ENCODE assay signal across 27 cellular contexts in the genomic region with DNA sequence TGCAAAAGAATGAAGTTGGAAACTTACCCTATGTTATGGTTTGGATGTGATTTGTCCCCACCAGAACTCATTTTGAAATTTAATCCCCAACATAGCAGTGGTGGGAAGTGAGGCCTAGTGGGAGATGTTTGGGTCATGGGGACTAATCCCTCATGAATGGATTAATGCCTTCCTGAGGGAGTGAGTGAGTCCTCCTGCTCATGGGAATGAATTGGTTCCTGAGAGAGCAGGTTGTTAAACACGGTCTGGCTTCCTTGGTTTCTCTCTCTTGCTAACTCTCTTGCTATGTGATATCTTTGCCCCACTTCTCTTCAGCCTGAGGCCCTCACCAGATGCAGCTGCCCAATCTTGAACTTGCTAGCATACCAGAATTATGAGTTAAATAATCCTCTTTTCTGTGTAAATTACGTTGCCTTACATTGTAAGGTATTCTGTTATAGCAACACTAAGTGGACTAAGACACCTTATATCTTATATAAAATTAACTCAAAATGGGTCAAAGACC. TPM values are rescaled to one million over a fixed set of nuclear protein-coding genes. Genes with fewer than 3 reads are reported as not detected.
DNase-seq lines count a peak whose midpoint lies in the region; FAIRE-seq and TF ChIP-seq lines count a peak whose summit lies in the region.
"Had no signal": no experiment of that assay in that cellular context is flagged by ENCODE, and none has a peak within 500 bp of the region (broad histone marks: within the 10 kb centered on the region; RNA-seq: fewer than 3 reads in every experiment).

No MANE protein-coding gene starts in this region.

- H3K9me3 ChIP-seq in neural progenitor cell (ENCODE audit: low read depth) (no peaks in the 10 kb centered on the region), stomach (no peaks in the 10 kb centered on the region), tibial artery (no peaks in the 10 kb centered on the region)
- H3K9me3 ChIP-seq: A549, BE2C, HAP-1 had no signal

- H3K27ac Mint-ChIP-seq in neural progenitor cell: no peak overlapping the region
- H3K27ac Mint-ChIP-seq: CD14-positive monocyte; CD4-positive, alpha-beta T cell; HFFc6 had no signal

- WGBS in stomach, 5 donors: 83 to 97% (median 90%) methylated on average over 2 of the region's 2 CpGs

- H3K27me3 ChIP-seq in bronchial epithelial cell (ENCODE audit: control insufficient read depth, insufficient read depth, low read length): no peaks in the 10 kb centered on the region
- H3K27me3 ChIP-seq in neural progenitor cell: no peaks in the 10 kb centered on the region
- H3K27me3 ChIP-seq in stomach: no peaks in the 10 kb centered on the region
- no peaks in the 10 kb centered on the region for H3K27me3 ChIP-seq in tibial artery
- H3K27me3 ChIP-seq: BE2C; BLaER1 treated with 17β-estradiol and CSF1 and Interleukin-3, amounts not matched to agents 10 nM and 100 nM had no signal

- H3K4me1 ChIP-seq in neural progenitor cell (no peaks in the 10 kb centered on the region), stomach (no peaks in the 10 kb centered on the region), tibial artery (no peaks in the 10 kb centered on the region)
- H3K4me1 ChIP-seq: BE2C, HAP-1 had no signal

- H3K4me3 Mint-ChIP-seq in neural progenitor cell: no peak overlapping the region
- H3K4me3 Mint-ChIP-seq: CD14-positive monocyte; CD4-positive, alpha-beta T cell; CD8-positive, alpha-beta memory T cell; HFFc6 had no signal

- no peak for TF ChIP-seq CTCF in bronchial epithelial cell (IDR thresholded peaks at IDR 0.05; ENCODE audit: insufficient read depth, low read length, severe bottlenecking)
- no peak for TF ChIP-seq CTCF in neural progenitor cell (IDR thresholded peaks at IDR 0.05)
- no peak for TF ChIP-seq CTCF in retinal pigment epithelial cell (conservative IDR thresholded peaks at IDR 0.05; ENCODE audit: low read depth, low read length)
- TF ChIP-seq CTCF in stomach (IDR thresholded peaks at IDR 0.05): no peak
- TF ChIP-seq CTCF in tibial artery (IDR thresholded peaks at IDR 0.05): no peak

- no peak overlapping the region for H3K9ac ChIP-seq in neural progenitor cell
- H3K9ac ChIP-seq: BLaER1 treated with 17β-estradiol and CSF1 and Interleukin-3, amounts not matched to agents 10 nM and 100 nM had no signal

- H4K20me1 ChIP-seq in neural progenitor cell (ENCODE audit: low read depth): no peaks in the 10 kb centered on the region
- H4K20me1 ChIP-seq: BLaER1 treated with 17β-estradiol and CSF1 and Interleukin-3, amounts not matched to agents 10 nM and 100 nM had no signal

- peak; percentile 60 for FAIRE-seq in bronchial epithelial cell (lab: Jason Lieb, UNC)
- FAIRE-seq: A549, D721Med, GM12891, GM18507, H54 had no signal

- H3K36me3 ChIP-seq in bronchial epithelial cell (ENCODE audit: control insufficient read depth, insufficient read depth, low read length) (no peaks in the 10 kb centered on the region), neural progenitor cell (no peaks in the 10 kb centered on the region), stomach (no peaks in the 10 kb centered on the region), tibial artery (no peaks in the 10 kb centered on the region)
- H3K36me3 ChIP-seq: BE2C; BLaER1 treated with 17β-estradiol and CSF1 and Interleukin-3, amounts not matched to agents 10 nM and 100 nM; HAP-1 had no signal

- no peak for TF ChIP-seq POLR2A in stomach (IDR thresholded peaks at IDR 0.05)

- H3F3A ChIP-seq in neural progenitor cell (ENCODE audit: low read depth): no peaks in the 10 kb centered on the region

- no peaks in the 10 kb centered on the region for H3K36me3 Mint-ChIP-seq in neural progenitor cell
- H3K36me3 Mint-ChIP-seq: CD14-positive monocyte had no signal

- H3K27ac ChIP-seq in neural progenitor cell: no peak overlapping the region
- no peak overlapping the region for H3K27ac ChIP-seq in stomach
- H3K27ac ChIP-seq in tibial artery: no peak overlapping the region
- H3K27ac ChIP-seq: A549; BLaER1 treated with 17β-estradiol and CSF1 and Interleukin-3, amounts not matched to agents 10 nM and 100 nM had no signal

- H3K4me1 Mint-ChIP-seq in neural progenitor cell: peaks cover 2% of the 10 kb centered on the region
- H3K4me1 Mint-ChIP-seq: CD14-positive monocyte had no signal

- intact Hi-C loops in stomach (cut with DNase I; ENCODE audit: low total_unique reads) (no loop called here), tibial artery (cut with DNase I; ENCODE audit: low total_unique reads) (no loop called here)

- no peak overlapping the region for H3K4me3 ChIP-seq in bronchial epithelial cell (ENCODE audit: low read depth, low read length)
- H3K4me3 ChIP-seq in neural progenitor cell: no peak overlapping the region
- no peak overlapping the region for H3K4me3 ChIP-seq in retinal pigment epithelial cell (ENCODE audit: low read length)
- no peak overlapping the region for H3K4me3 ChIP-seq in stomach
- no peak overlapping the region for H3K4me3 ChIP-seq in tibial artery
- H3K4me3 ChIP-seq: A549; BLaER1 treated with 17β-estradiol and CSF1 and Interleukin-3, amounts not matched to agents 10 nM and 100 nM; HAP-1 had no signal

- DNase-seq in NCI-H82 (lab: John Stamatoyannopoulos, UW) (peak; percentile 71), bronchial epithelial cell (ENCODE audit: low read depth) (no peak), neural progenitor cell (ENCODE audit: low spot score) (peak; percentile 6), retinal pigment epithelial cell (ENCODE audit: low read depth) (peak; percentile 12), stomach (no peak), NCI-H2227 (lab: John Stamatoyannopoulos, UW; ENCODE audit: unreplicated experiment) (no peak), tibial artery (no peak)
- DNase-seq: 8988T; ACHN; AML-193; BE2C; CD4-positive, alpha-beta T cell; CD8-positive, alpha-beta memory T cell; DMS 273 treated with DMSO at 0.1 percent for 48 hours; DMS53; DMS79 treated with DMSO at 0.1 percent for 48 hours; GF-D8; GOT3; HFFc6 had no signal

- no peaks in the 10 kb centered on the region for H3K27me3 Mint-ChIP-seq in neural progenitor cell (ENCODE audit: insufficient read depth, low read depth)
- H3K27me3 Mint-ChIP-seq: CD4-positive, alpha-beta T cell had no signal

- no peaks in the 10 kb centered on the region for H3K9me3 Mint-ChIP-seq in neural progenitor cell
- H3K9me3 Mint-ChIP-seq: CD4-positive, alpha-beta T cell; CD8-positive, alpha-beta memory T cell; HFFc6 had no signal

- H3K4me2 ChIP-seq in neural progenitor cell: no peak overlapping the region
- H3K4me2 ChIP-seq: A549; BLaER1 treated with 17β-estradiol and CSF1 and Interleukin-3, amounts not matched to agents 10 nM and 100 nM had no signal

- no peaks in the 10 kb centered on the region for H3K79me2 ChIP-seq in neural progenitor cell (ENCODE audit: low read depth)

- no peak overlapping the region for H2AFZ ChIP-seq in neural progenitor cell (replicated peaks)

- no peak for TF ChIP-seq EP300 in stomach (IDR thresholded peaks at IDR 0.05)

RNA-seq across cellular contexts. Expression of a gene that starts 22.2 kb away (rescaled TPM):
- total RNA-seq in bronchial epithelial cell (26.3 and 30.0 TPM in 2 replicates), neural progenitor cell (ENCODE audit: low replicate concordance) (24.8 and 35.8 TPM in 2 replicates), stomach (10 to 100 TPM; 17.4 to 69.6 (median 54.7) TPM)
- polyA plus RNA-seq in stomach: 10 to 100 TPM in 2 of 3 donors, 1 to 10 TPM in 1; 9.9 to 29.2 (median 17.4) TPM

Comparison
In these comparisons a context has a peak if more than half of its experiments do, and no peak if none do; other contexts are left out.
1. DNase-seq: peak in NCI-H82 (single experiment), neural progenitor cell (single experiment) and retinal pigment epithelial cell (single experiment); none in bronchial epithelial cell (single experiment), stomach (single experiment), NCI-H2227 (single experiment) and tibial artery (0 of 2).